13 cellular contexts compared by ENCODE assay signal in genomic region chr3:30984855-30985793, GRCh38.
A peak's percentile ranks its signal among the peaks of the same experiment; 100 is the strongest.
DNase-seq lines count a peak whose midpoint lies in the region; ATAC-seq and TF ChIP-seq lines count a peak whose summit lies in the region.
"Had no signal": no experiment of that assay in that cellular context is flagged by ENCODE, and none has a peak within 500 bp of the region (broad histone marks: within the 10 kb centered on the region; RNA-seq: fewer than 3 reads in every experiment).

No MANE protein-coding gene starts in this region.

- ATAC-seq in GM18505 (IDR thresholded peaks at IDR 0.05; ENCODE audit: unreplicated experiment) (peak; percentile 63), GM21786 (IDR thresholded peaks at IDR 0.05; ENCODE audit: unreplicated experiment) (peak; percentile 76)
- ATAC-seq: naive thymus-derived CD8-positive, alpha-beta T cell had no signal

- TF ChIP-seq POLR2A in GM18505 (IDR thresholded peaks at IDR 0.05; ENCODE audit: borderline replicate concordance, extremely low read depth, insufficient read depth, insufficient read length) = no peak

- no peak overlapping the region for H3K4me3 ChIP-seq in Jurkat, Clone E6-1 (ENCODE audit: low read length)
- H3K4me3 ChIP-seq: heart right ventricle had no signal

- no peak overlapping the region for H3K27ac ChIP-seq in caudate nucleus (ENCODE audit: low read depth, low read length)
- H3K27ac ChIP-seq: heart right ventricle had no signal

- DNase-seq in Jurkat, Clone E6-1 (ENCODE audit: low read depth, low spot score) = peak; percentile 10
- DNase-seq in iPS-NIHi11 (ENCODE audit: low spot score) = peak; percentile 14
- DNase-seq in caudate nucleus (lab: John Stamatoyannopoulos, UW) = no peak
- DNase-seq in globus pallidus (ENCODE audit: low spot score) = no peak
- no peak for DNase-seq in 8988T
- no peak for DNase-seq in HUDEP-2 (lab: John Stamatoyannopoulos, UW; ENCODE audit: unreplicated experiment in 76 of 76)
- DNase-seq: activated T-cell treated with anti-CD3 and anti-CD28 coated beads for 4 hours; heart right ventricle; naive thymus-derived CD8-positive, alpha-beta T cell; NCI-H226; stimulated activated CD4-positive, alpha-beta T cell treated with anti-CD3 and anti-CD28 coated beads, Interleukin-4, amount 100 ng/mL, for 4 hours had no signal

Comparison
In these comparisons a context has a peak if more than half of its experiments do, and no peak if none do; other contexts are left out.
1. DNase-seq: peak in Jurkat, Clone E6-1 (single experiment) and iPS-NIHi11 (single experiment); none in caudate nucleus (0 of 61), globus pallidus (single experiment), 8988T (single experiment) and HUDEP-2 (0 of 76).